ENCODE assay signal across 1 cellular context in genomic region chr17:50166518-50167181, GRCh38.
TF ChIP-seq lines count a peak whose summit lies in the region.

No MANE protein-coding gene starts in this region.

TF ChIP-seq in HepG2, 621 proteins besides CTCF, POLR2A, EP300 and RAD21:
- TF ChIP-seq SNAPC4 (CRISPR knock-in tag; IDR thresholded peaks at IDR 0.05) (no peak), HIVEP1 (CRISPR knock-in tag; IDR thresholded peaks at IDR 0.05) (no peak), MAFF (IDR thresholded peaks at IDR 0.05; ENCODE audit: low read depth, low read length) (no peak), ZNF629 (CRISPR knock-in tag; conservative IDR thresholded peaks at IDR 0.05) (no peak), GMEB1 (CRISPR knock-in tag; IDR thresholded peaks at IDR 0.05; ENCODE audit: borderline replicate concordance) (no peak)
